15 cellular contexts compared by ENCODE assay signal in genomic region chr19:23992348-23992747, GRCh38.
"Had no signal": no experiment of that assay in that cellular context is flagged by ENCODE, and none has a peak within 500 bp of the region (broad histone marks: within the 10 kb centered on the region; RNA-seq: fewer than 3 reads in every experiment).

No MANE protein-coding gene starts in this region.

- H3K4me1 Mint-ChIP-seq: endodermal cell; stimulated activated memory B cell treated with anti-CD40 and anti-IgM and Interleukin-4, amounts not matched to agents 10 μg/mL and 1 μg/mL and 100 μg/mL, for 72 hours had no signal

- H3K36me3 Mint-ChIP-seq: stimulated activated memory B cell treated with anti-CD40 and anti-IgM and Interleukin-4, amounts not matched to agents 10 μg/mL and 1 μg/mL and 100 μg/mL, for 72 hours; type B pancreatic cell had no signal

- DNase-seq: activated effector memory CD4-positive, alpha-beta T cell treated with Interleukin-2 at 50 U/mL for 16 hours; adrenal gland; caudate nucleus; endodermal cell; erythroblast; hypothalamus; lower lobe of right lung; midbrain; right cardiac atrium; SJCRH30; substantia nigra had no signal

- H3K4me3 ChIP-seq: adrenal gland, lower lobe of right lung, SJCRH30 had no signal

- H3K27ac Mint-ChIP-seq: dendritic cell treated with granulocyte-macrophage colony-stimulating factor and Interleukin-4, amounts not matched to agents 40 ng/mL and 50 ng/mL, for 4 days; endodermal cell; stimulated activated memory B cell treated with anti-CD40 and anti-IgM and Interleukin-4, amounts not matched to agents 10 μg/mL and 1 μg/mL and 100 μg/mL, for 72 hours; type B pancreatic cell had no signal

- H3K4me3 Mint-ChIP-seq: dendritic cell treated with granulocyte-macrophage colony-stimulating factor and Interleukin-4, amounts not matched to agents 40 ng/mL and 50 ng/mL, for 4 days; endodermal cell; stimulated activated memory B cell treated with anti-CD40 and anti-IgM and Interleukin-4, amounts not matched to agents 10 μg/mL and 1 μg/mL and 100 μg/mL, for 72 hours; type B pancreatic cell had no signal

- H3K27me3 Mint-ChIP-seq: dendritic cell treated with granulocyte-macrophage colony-stimulating factor and Interleukin-4, amounts not matched to agents 40 ng/mL and 50 ng/mL, for 4 days; stimulated activated memory B cell treated with anti-CD40 and anti-IgM and Interleukin-4, amounts not matched to agents 10 μg/mL and 1 μg/mL and 100 μg/mL, for 72 hours; type B pancreatic cell had no signal

- H3K9me3 ChIP-seq: adrenal gland, SJCRH30 had no signal

- ATAC-seq: lower lobe of right lung; right cardiac atrium; stimulated activated memory B cell treated with anti-CD40 and anti-IgM and Interleukin-4, amounts not matched to agents 10 μg/mL and 1 μg/mL and 100 μg/mL, for 72 hours had no signal

- H3K27ac ChIP-seq: adrenal gland, lower lobe of right lung, neutrophil, SJCRH30 had no signal

- H3K36me3 ChIP-seq: adrenal gland, lower lobe of right lung, neutrophil, SJCRH30 had no signal

- H3K4me1 ChIP-seq: adrenal gland, lower lobe of right lung had no signal

- H3K27me3 ChIP-seq: adrenal gland, neutrophil, SJCRH30 had no signal
